ENCODE assay signal across 29 cellular contexts in genomic region chr15:42329992-42330391, GRCh38.
"Had no signal": no experiment of that assay in that cellular context is flagged by ENCODE, and none has a peak within 500 bp of the region (broad histone marks: within the 10 kb centered on the region; RNA-seq: fewer than 3 reads in every experiment).

No MANE protein-coding gene starts in this region.

- ATAC-seq: naive thymus-derived CD4-positive, alpha-beta T cell; natural killer cell; right cardiac atrium; right lobe of liver; stimulated activated memory B cell treated with anti-CD40 and anti-IgM and Interleukin-4, amounts not matched to agents 10 μg/mL and 1 μg/mL and 100 μg/mL, for 72 hours; stimulated activated naive CD8-positive, alpha-beta T cell treated with anti-CD3 and anti-CD28 coated beads, Interleukin-15, amount 100 ng/mL, for 72 hours; stimulated activated naive CD8-positive, alpha-beta T cell treated with anti-CD3 and anti-CD28 coated beads, Interleukin-15, Interleukin-2, amounts not matched to agents 100 U/mL and 50 U/mL, for 24 hours; upper lobe of right lung had no signal

- H3K4me3 ChIP-seq: neural progenitor cell, ovary, right lobe of liver, sigmoid colon, skin epidermis, smooth muscle cell, spleen, suprapubic skin, testis, tibial artery, transverse colon, upper lobe of right lung, uterus had no signal

- DNase-seq: naive thymus-derived CD4-positive, alpha-beta T cell; natural killer cell; occipital lobe; ovary; posterior cingulate gyrus; right cardiac atrium; right lobe of liver; sigmoid colon; spleen; stimulated activated CD4-positive, alpha-beta T cell treated with anti-CD3 and anti-CD28 coated beads, Interleukin-12 subunit alpha, Interleukin-12 subunit beta, amount 100 ng/mL, for 4 hours; stimulated activated CD4-positive, alpha-beta T cell treated with anti-CD3 and anti-CD28 coated beads, Interleukin-1b, Interleukin-23, amount 100 ng/mL, for 48 hours; stimulated activated CD4-positive, alpha-beta T cell treated with anti-CD3 and anti-CD28 coated beads, Interleukin-4, amount 100 ng/mL, for 1 hour; stimulated activated CD4-positive, alpha-beta T cell treated with anti-CD3 and anti-CD28 coated beads, Interleukin-4, amount 100 ng/mL, for 4 hours; stimulated activated CD8-positive, alpha-beta memory T cell treated with anti-CD3 and anti-CD28 coated beads, Interleukin-4, amount 100 ng/mL, for 48 hours; stimulated activated naive CD4-positive, alpha-beta T cell; stimulated activated naive CD8-positive, alpha-beta T cell treated with anti-CD3 and anti-CD28 coated beads, Interleukin-15, amount 100 ng/mL, for 72 hours; stimulated activated naive CD8-positive, alpha-beta T cell treated with anti-CD3 and anti-CD28 coated beads, Interleukin-15, Interleukin-2, amounts not matched to agents 100 U/mL and 50 U/mL, for 24 hours; substantia nigra; testis; tibial artery; transverse colon; upper lobe of right lung; uterus had no signal

- H3K27ac ChIP-seq: neural progenitor cell, ovary, parathyroid adenoma, right lobe of liver, sigmoid colon, skin epidermis, spleen, suprapubic skin, testis, tibial artery, transverse colon, upper lobe of right lung, uterus had no signal

- H3K9me3 ChIP-seq: ovary, right lobe of liver, sigmoid colon, testis had no signal

- H3K27me3 ChIP-seq: neural progenitor cell, ovary, right lobe of liver, sigmoid colon, spleen, suprapubic skin, testis, tibial artery, transverse colon, upper lobe of right lung, uterus had no signal

- H3K36me3 ChIP-seq: neural progenitor cell, ovary, uterus had no signal

- H3K4me1 ChIP-seq: neural progenitor cell, parathyroid adenoma, right lobe of liver, spleen, suprapubic skin, testis, tibial artery, transverse colon, upper lobe of right lung, uterus had no signal
